Comparison of ENCODE assay signal across 19 cellular contexts in the genomic region with DNA sequence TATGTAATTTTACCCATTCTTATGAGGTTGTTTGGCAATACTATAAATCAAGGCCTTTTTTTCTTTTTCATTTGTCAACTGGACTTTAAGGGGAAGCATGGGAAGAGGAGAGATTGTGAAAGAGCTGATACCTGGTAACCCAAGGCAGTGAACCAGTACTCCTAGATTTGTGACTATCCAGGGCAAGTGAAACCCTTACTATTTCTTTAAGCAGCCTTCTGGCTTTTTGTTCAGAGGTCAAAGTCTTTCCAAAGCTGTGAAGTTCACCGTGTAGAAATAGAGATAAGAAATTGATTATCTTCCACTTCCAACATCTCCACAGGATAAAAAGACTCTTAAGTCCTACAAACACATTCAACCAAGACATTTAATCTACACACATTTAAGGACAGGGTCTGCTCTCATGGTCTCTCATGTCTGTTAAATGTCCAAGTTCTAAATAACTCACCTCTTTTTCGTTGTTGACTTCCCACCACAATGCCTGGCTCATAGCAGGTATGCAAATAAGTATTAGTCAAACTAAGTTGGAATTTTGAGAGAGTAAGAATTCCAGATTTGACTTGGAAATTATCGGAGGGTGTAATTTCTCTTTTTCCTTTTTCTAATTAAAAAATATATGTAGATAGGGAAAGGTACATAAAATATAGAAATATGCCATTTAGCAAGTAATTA.
DNase-seq lines count a peak whose midpoint lies in the region; ATAC-seq and TF ChIP-seq lines count a peak whose summit lies in the region.
"Had no signal": no experiment of that assay in that cellular context is flagged by ENCODE, and none has a peak within 500 bp of the region (broad histone marks: within the 10 kb centered on the region; RNA-seq: fewer than 3 reads in every experiment).

No MANE protein-coding gene starts in this region.

- H2AFZ ChIP-seq in H9 (ENCODE audit: low read length), result no peak overlapping the region

- no peak overlapping the region for H3K9ac ChIP-seq in H9 (ENCODE audit: extremely low read depth, insufficient read length, low read length)

- H3T11ph ChIP-seq in H9 (ENCODE audit: low read length), result no peak overlapping the region

- ATAC-seq in left lobe of liver, result peak; percentile 25
- no peak for ATAC-seq in HG02798 (IDR thresholded peaks at IDR 0.05; ENCODE audit: poor library complexity, unreplicated experiment)
- ATAC-seq in HG02642 (IDR thresholded peaks at IDR 0.05; ENCODE audit: poor library complexity, unreplicated experiment), result no peak
- ATAC-seq: A549 had no signal

- H3K9me3 ChIP-seq in H9 (ENCODE audit: control insufficient read depth, low read depth, low read length), result no peaks in the 10 kb centered on the region
- H3K9me3 ChIP-seq: A549, BE2C had no signal

- no peaks in the 10 kb centered on the region for H4K20me1 ChIP-seq in H9 (ENCODE audit: control insufficient read depth, insufficient read depth, insufficient read length)

- TF ChIP-seq CTCF in H9 (conservative IDR thresholded peaks at IDR 0.05), result no peak
- no peak for TF ChIP-seq CTCF in progenitor cell of endocrine pancreas (IDR thresholded peaks at IDR 0.05; ENCODE audit: unreplicated experiment)

- no peak overlapping the region for H3K56ac ChIP-seq in H9 (ENCODE audit: insufficient read length, low read depth, low read length)

- H3K4ac ChIP-seq in H9 (ENCODE audit: low read depth, low read length), result no peak overlapping the region

- H3K27me3 Mint-ChIP-seq in H9 (ENCODE audit: low read depth) (no peaks in the 10 kb centered on the region), progenitor cell of endocrine pancreas (no peaks in the 10 kb centered on the region)

- H3K4me2 ChIP-seq in H9 (ENCODE audit: insufficient read depth, insufficient read length, low read length), result no peak overlapping the region
- H3K4me2 ChIP-seq: A549 had no signal

- no peak for DNase-seq in H9
- DNase-seq in NCI-H526 treated with DMSO at 0.1 percent for 48 hours (lab: John Stamatoyannopoulos, UW), result peak; percentile 88
- DNase-seq in left lobe of liver (ENCODE audit: low spot score), result no peak
- DNase-seq in progenitor cell of endocrine pancreas (ENCODE audit: low spot score, unreplicated experiment), result no peak
- no peak for DNase-seq in SW480 (ENCODE audit: low spot score)
- DNase-seq: BE2C, DMS53, GDM1, H7, KG1, NCI-H1092 treated with DMSO at 0.1 percent for 48 hours, NCI-H1436 treated with DMSO at 0.1 percent for 48 hours, NCI-H2029, NCI-H524 treated with DMSO at 0.1 percent for 48 hours, OCI-M1, Right ventricle myocardium superior had no signal

- no peak overlapping the region for H3K4me3 Mint-ChIP-seq in H9
- H3K4me3 Mint-ChIP-seq in progenitor cell of endocrine pancreas (ENCODE audit: low read depth), result peak overlapping the region; percentile 1

- H3K18ac ChIP-seq in H9 (ENCODE audit: insufficient read length, low read depth, low read length), result no peak overlapping the region

- no peak overlapping the region for H3K27ac ChIP-seq in H9 (ENCODE audit: insufficient read length, low read depth, low read length)
- H3K27ac ChIP-seq: A549 had no signal

- no peak overlapping the region for H4K5ac ChIP-seq in H9 (ENCODE audit: insufficient read length, low read depth, low read length)

- H2BK12ac ChIP-seq in H9 (ENCODE audit: insufficient read length, low read depth, low read length), result no peak overlapping the region

- H2BK5ac ChIP-seq in H9 (ENCODE audit: insufficient read length, low read length), result no peak overlapping the region

- peaks cover 0 to 7% (median 5%) of the 10 kb centered on the region in 3 experiments; a peak in 3 of 7 replicates for H3K36me3 Mint-ChIP-seq in H9 (ENCODE audit: insufficient read depth in 1 of 3, low read depth in 3 of 3)
- H3K36me3 Mint-ChIP-seq in progenitor cell of endocrine pancreas (ENCODE audit: insufficient read depth), result peaks cover 5% of the 10 kb centered on the region

- H4K8ac ChIP-seq in H9 (replicated peaks; ENCODE audit: insufficient read length, low read depth, low read length), result no peak overlapping the region

- no peak overlapping the region for H2BK20ac ChIP-seq in H9 (ENCODE audit: low read depth, low read length, poor library complexity, severe bottlenecking)

- no peaks in the 10 kb centered on the region for H3K79me1 ChIP-seq in H9 (ENCODE audit: insufficient read depth, low read depth, low read length, poor library complexity, severe bottlenecking)

- H3K4me1 ChIP-seq in H9 (ENCODE audit: insufficient read depth, low read length), result peaks cover 21% of the 10 kb centered on the region
- H3K4me1 ChIP-seq: A549, BE2C had no signal

- H2BK120ac ChIP-seq in H9 (ENCODE audit: low read depth, low read length, poor library complexity, severe bottlenecking), result no peak overlapping the region

- H3K23ac ChIP-seq in H9 (ENCODE audit: insufficient read length, low read depth, low read length), result no peak overlapping the region

- no CpG with 5 or more reads among the region's 3 CpGs for WGBS in H9 (ENCODE audit: extremely low coverage, insufficient read length, low lambda C conversion rate)

- H3K27ac Mint-ChIP-seq in H9 (peak overlapping the region in 2 of 3 experiments; percentile 42 to 54; a peak in 3 of 7 replicates), progenitor cell of endocrine pancreas (peak overlapping the region; percentile 69)

- H3K4me1 Mint-ChIP-seq in H9 (peaks cover 45 to 48% of the 10 kb centered on the region in 2 experiments), progenitor cell of endocrine pancreas (ENCODE audit: low read depth) (peaks cover 39% of the 10 kb centered on the region)

- no peaks in the 10 kb centered on the region for H3K79me2 ChIP-seq in H9 (ENCODE audit: insufficient read depth, low read length)

- no peaks in the 10 kb centered on the region for H3K27me3 ChIP-seq in H9 (ENCODE audit: insufficient read depth, low read length)
- H3K27me3 ChIP-seq: BE2C had no signal

- no peak overlapping the region for H4K91ac ChIP-seq in H9 (ENCODE audit: insufficient read length, low read depth, low read length)

- peaks cover 2 to 4% of the 10 kb centered on the region in 2 experiments; a peak in 2 of 5 replicates for H3K9me3 Mint-ChIP-seq in H9
- peaks cover 3% of the 10 kb centered on the region for H3K9me3 Mint-ChIP-seq in progenitor cell of endocrine pancreas (ENCODE audit: low read depth)

- no peaks in the 10 kb centered on the region for H3K23me2 ChIP-seq in H9 (ENCODE audit: insufficient read length, low read depth, low read length, poor library complexity, severe bottlenecking)

- no peak overlapping the region for H2BK15ac ChIP-seq in H9 (ENCODE audit: low read depth, low read length)

- H2AK5ac ChIP-seq in H9 (ENCODE audit: insufficient read length, low read length), result no peak overlapping the region

- H3K14ac ChIP-seq in H9 (ENCODE audit: insufficient read depth, low read length), result no peak overlapping the region; the same call in 1 of the 2 replicates
